8 cellular contexts compared by ENCODE assay signal in genomic region chr5:146965781-146966659, GRCh38.
DNase-seq lines count a peak whose midpoint lies in the region; ATAC-seq and TF ChIP-seq lines count a peak whose summit lies in the region.

No MANE protein-coding gene starts in this region.

- H3K9ac ChIP-seq in MM.1S (ENCODE audit: low read length), result no peak overlapping the region

- no peaks in the 10 kb centered on the region for H3K27me3 ChIP-seq in MM.1S (replicated peaks; ENCODE audit: insufficient read depth, low read length)
- H3K27me3 ChIP-seq in psoas muscle (ENCODE audit: insufficient read depth in 3 of 3, low read length in 2 of 3), result no peaks in the 10 kb centered on the region

- H3K9me2 ChIP-seq in MM.1S (replicated peaks; ENCODE audit: insufficient read depth, low read length), result no peaks in the 10 kb centered on the region

- H3F3A ChIP-seq in MM.1S (ENCODE audit: insufficient read depth, low read length), result no peaks in the 10 kb centered on the region

- no peaks in the 10 kb centered on the region for H3K36me3 ChIP-seq in MM.1S (replicated peaks; ENCODE audit: insufficient read depth, low read length)
- H3K36me3 ChIP-seq in psoas muscle (ENCODE audit: insufficient read depth in 1 of 2, low read depth in 1 of 2), result no peaks in the 10 kb centered on the region

- peak; percentile 53; the same call in 1 of the 2 replicates for TF ChIP-seq CTCF in GM12875 (IDR thresholded peaks at IDR 0.05; ENCODE audit: borderline replicate concordance, insufficient read depth, low read depth, low read length)
- peak; percentile 66 for TF ChIP-seq CTCF in HFF-Myc (IDR thresholded peaks at IDR 0.05; ENCODE audit: low read depth, low read length, missing control alignments)
- peak; percentile 87 for TF ChIP-seq CTCF in MM.1S (IDR thresholded peaks at IDR 0.05; ENCODE audit: low read length)
- peak; percentile 87 for TF ChIP-seq CTCF in psoas muscle (IDR thresholded peaks at IDR 0.05)

- no peak overlapping the region for H3K27ac Mint-ChIP-seq in activated naive CD4-positive, alpha-beta T cell treated with anti-CD3 and anti-CD28 coated beads, Interleukin-2, amount 50 U/mL, for 72 hours

- no peak overlapping the region for H3K4me2 ChIP-seq in MM.1S (ENCODE audit: low read depth, low read length)

- H3K4me1 ChIP-seq in MM.1S (ENCODE audit: low read length), result no peaks in the 10 kb centered on the region
- H3K4me1 ChIP-seq in psoas muscle, result no peaks in the 10 kb centered on the region

- 36 to 41% (median 37%) methylated on average over 15 of the region's 15 CpGs for WGBS in psoas muscle, 3 donors

- peak; percentile 74 to 86 for ATAC-seq in activated naive CD4-positive, alpha-beta T cell treated with anti-CD3 and anti-CD28 coated beads, Interleukin-2, amount 50 U/mL, for 72 hours
- peak; percentile 80 to 96 (median 84) for ATAC-seq in psoas muscle

- H3K79me2 ChIP-seq in MM.1S (ENCODE audit: low read length), result no peaks in the 10 kb centered on the region

- no peaks in the 10 kb centered on the region for H3K36me3 Mint-ChIP-seq in activated naive CD4-positive, alpha-beta T cell treated with anti-CD3 and anti-CD28 coated beads, Interleukin-2, amount 50 U/mL, for 72 hours

- DNase-seq in HFF-Myc (ENCODE audit: extremely low read depth, low read depth), result peak; percentile 59
- DNase-seq in MM.1S, result peak; percentile 74
- DNase-seq in SHP77 (lab: John Stamatoyannopoulos, UW), result peak; percentile 78 to 81
- peak in 1 of 2 donors; percentile 59 for DNase-seq in activated naive CD4-positive, alpha-beta T cell treated with anti-CD3 and anti-CD28 coated beads, Interleukin-2, amount 50 U/mL, for 72 hours (ENCODE audit: low spot score in 2 of 2)
- DNase-seq in head of caudate nucleus, result peak in 33 of 42 donors; percentile 19 to 89 (median 66)
- no peak for DNase-seq in psoas muscle
- no peak for DNase-seq in cortex of kidney (lab: John Stamatoyannopoulos, UW)

- H3K27ac ChIP-seq in MM.1S (ENCODE audit: low read length) (no peak overlapping the region), psoas muscle (no peak overlapping the region)

- no peak overlapping the region for H3K4me3 ChIP-seq in GM12875 (ENCODE audit: low read depth, low read length)
- H3K4me3 ChIP-seq in HFF-Myc (replicated peaks; ENCODE audit: low read depth, low read length), result no peak overlapping the region
- H3K4me3 ChIP-seq in MM.1S (ENCODE audit: low read length), result no peak overlapping the region
- no peak overlapping the region for H3K4me3 ChIP-seq in psoas muscle

- intact Hi-C loops in head of caudate nucleus (cut with DNase I) (loop anchor here (5.0 to 10.0 kb wide), 3 partner anchors 221 to 424 kb away; no protein-coding TSS in a partner anchor), psoas muscle (cut with DNase I) (loop anchor here (2.0 kb wide), 1 partner anchor 423 kb away; no protein-coding TSS in a partner anchor)

- H2AFZ ChIP-seq in MM.1S (ENCODE audit: low read length), result no peak overlapping the region; the same call in 1 of the 2 replicates

- H3K9me3 ChIP-seq in MM.1S (replicated peaks; ENCODE audit: insufficient read depth, low read length) (no peaks in the 10 kb centered on the region), psoas muscle (no peaks in the 10 kb centered on the region)

- H3K9me3 Mint-ChIP-seq in activated naive CD4-positive, alpha-beta T cell treated with anti-CD3 and anti-CD28 coated beads, Interleukin-2, amount 50 U/mL, for 72 hours, result no peaks in the 10 kb centered on the region

- H4K20me1 ChIP-seq in MM.1S (ENCODE audit: insufficient read depth, low read length), result no peaks in the 10 kb centered on the region

Comparison
In these comparisons a context has a peak if more than half of its experiments do, and no peak if none do; other contexts are left out.
1. DNase-seq: peak in HFF-Myc (single experiment), MM.1S (single experiment), SHP77 (2 of 2) and head of caudate nucleus (33 of 42); none in psoas muscle (0 of 2) and cortex of kidney (single experiment).
2. Peak in every context shown above with its lines, with median percentiles within 50 percentile points of each other: CTCF ChIP-seq.